ENCODE assay signal across 1 cellular context in the genomic region with DNA sequence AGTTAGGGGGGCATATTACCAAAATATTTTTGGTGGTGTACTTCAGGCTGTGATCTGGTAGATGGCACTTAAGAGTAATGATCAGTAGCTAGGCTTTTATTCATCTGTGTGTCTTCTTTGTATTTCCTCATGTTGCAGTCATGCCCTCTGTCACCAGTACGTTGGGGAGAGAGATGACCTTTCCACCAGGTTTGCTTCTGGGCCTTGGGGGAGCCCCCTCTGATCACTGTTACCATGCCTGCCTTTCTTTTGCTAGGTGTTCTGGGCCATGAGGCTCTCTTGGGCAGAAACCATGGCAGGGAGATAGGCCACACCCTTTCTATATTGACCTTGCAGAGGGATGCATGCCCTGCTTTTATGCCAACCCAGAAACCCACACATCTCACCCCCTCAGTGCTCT.
TF ChIP-seq lines count a peak whose summit lies in the region.

No MANE protein-coding gene starts in this region.

TF ChIP-seq in HepG2, 621 proteins besides CTCF, POLR2A, EP300 and RAD21:
- TF ChIP-seq ZNF7 (CRISPR knock-in tag; IDR thresholded peaks at IDR 0.05) (no peak), ZNF549 (CRISPR knock-in tag; IDR thresholded peaks at IDR 0.05) (no peak), ZNF891 (CRISPR knock-in tag; IDR thresholded peaks at IDR 0.05) (no peak), ZNF75D (CRISPR knock-in tag; IDR thresholded peaks at IDR 0.05; ENCODE audit: borderline replicate concordance) (no peak), AGO2 (optimal IDR thresholded peaks at IDR 0.05; ENCODE audit: low read depth, low read length) (no peak), U2AF1 (optimal IDR thresholded peaks at IDR 0.05; ENCODE audit: low read depth, low read length) (no peak), TBP (CRISPR knock-in tag; IDR thresholded peaks at IDR 0.05) (no peak), SMARCE1 (IDR thresholded peaks at IDR 0.05; ENCODE audit: borderline replicate concordance) (no peak), ZKSCAN5 (CRISPR knock-in tag; IDR thresholded peaks at IDR 0.05) (no peak), FOXK1 (CRISPR knock-in tag; IDR thresholded peaks at IDR 0.05; ENCODE audit: borderline replicate concordance, low read depth) (no peak), REPIN1 (CRISPR knock-in tag; IDR thresholded peaks at IDR 0.05; ENCODE audit: borderline replicate concordance, low read depth) (no peak), PRDM15 (CRISPR knock-in tag; IDR thresholded peaks at IDR 0.05) (no peak)
- TF ChIP-seq, protein P1, sequence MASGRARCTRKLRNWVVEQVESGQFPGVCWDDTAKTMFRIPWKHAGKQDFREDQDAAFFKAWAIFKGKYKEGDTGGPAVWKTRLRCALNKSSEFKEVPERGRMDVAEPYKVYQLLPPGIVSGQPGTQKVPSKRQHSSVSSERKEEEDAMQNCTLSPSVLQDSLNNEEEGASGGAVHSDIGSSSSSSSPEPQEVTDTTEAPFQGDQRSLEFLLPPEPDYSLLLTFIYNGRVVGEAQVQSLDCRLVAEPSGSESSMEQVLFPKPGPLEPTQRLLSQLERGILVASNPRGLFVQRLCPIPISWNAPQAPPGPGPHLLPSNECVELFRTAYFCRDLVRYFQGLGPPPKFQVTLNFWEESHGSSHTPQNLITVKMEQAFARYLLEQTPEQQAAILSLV (CRISPR knock-in tag; IDR thresholded peaks at IDR 0.05; ENCODE audit: borderline replicate concordance): no peak
